ENCODE assay signal across 1 cellular context in the genomic region with DNA sequence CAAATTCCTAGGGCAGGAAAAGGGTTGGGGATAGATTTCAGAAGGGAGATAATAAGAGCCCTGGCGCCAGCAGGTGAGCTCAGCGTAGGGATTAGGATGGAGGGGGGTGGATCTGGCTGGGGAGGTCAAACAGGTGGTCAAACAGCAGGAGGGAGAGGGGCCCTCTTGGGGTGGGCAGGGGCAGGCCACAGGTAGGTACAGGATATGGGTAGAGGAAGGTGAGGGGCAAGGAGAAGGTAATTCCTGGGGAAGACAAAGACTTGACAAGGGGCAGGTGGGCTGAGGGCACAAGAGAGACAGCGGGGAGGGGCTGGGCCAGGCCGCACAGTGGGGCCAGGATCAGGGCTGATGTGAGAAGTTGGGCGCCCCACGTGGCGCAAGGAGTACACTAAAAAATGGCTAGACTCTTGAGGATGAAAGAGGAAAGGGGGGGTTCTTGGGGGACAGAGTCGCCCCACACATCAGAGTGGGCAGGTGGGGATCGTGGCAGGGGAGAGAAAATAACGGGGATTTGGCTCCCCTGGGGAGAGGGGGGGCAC.
TF ChIP-seq lines count a peak whose summit lies in the region.

No MANE protein-coding gene starts in this region.

TF ChIP-seq in K562, 482 proteins besides CTCF, POLR2A, EP300 and RAD21 (continued from another document and continues in another):
- TF ChIP-seq MITF (IDR thresholded peaks at IDR 0.05) (no peak), CTCFL (IDR thresholded peaks at IDR 0.05; ENCODE audit: borderline replicate concordance, insufficient read depth, low read depth, low read length, poor library complexity, severe bottlenecking) (peak; percentile 89), HLTF (IDR thresholded peaks at IDR 0.05) (no peak), HDAC2 (IDR thresholded peaks at IDR 0.05) (0 out of 2 replicates have a peak, but pooled peaks have one; percentile 59), CEBPG (CRISPR knock-in tag; IDR thresholded peaks at IDR 0.05) (no peak), CEBPG (tag; conservative IDR thresholded peaks at IDR 0.05 in 1 of 2, IDR thresholded peaks at IDR 0.05 in 1 of 2) (no peak), PURB (CRISPR knock-in tag; IDR thresholded peaks at IDR 0.05; ENCODE audit: low read depth) (no peak), PRDM10 (IDR thresholded peaks at IDR 0.05; ENCODE audit: partially characterized antibody) (no peak), LARP7 (IDR thresholded peaks at IDR 0.05) (0 out of 2 replicates have a peak, but pooled peaks have one; percentile 33), AFF1 (IDR thresholded peaks at IDR 0.05; ENCODE audit: low read depth in 1 of 2, partially characterized antibody in 2 of 2) (peak in 1 of 2 experiments; percentile 30), NR3C1 (CRISPR knock-in tag; IDR thresholded peaks at IDR 0.05) (no peak), ETS1 (conservative IDR thresholded peaks at IDR 0.05; ENCODE audit: control insufficient read depth, low read depth, low read length) (0 out of 2 replicates have a peak, but pooled peaks have one; percentile 37), MXI1 (IDR thresholded peaks at IDR 0.05; ENCODE audit: low read depth, low read length) (peak; percentile 58), ATF1 (CRISPR knock-in tag; IDR thresholded peaks at IDR 0.05) (no peak), ATF1 (tag; IDR thresholded peaks at IDR 0.05) (no peak), CTBP1 (IDR thresholded peaks at IDR 0.05; ENCODE audit: borderline replicate concordance) (no peak), NBN (IDR thresholded peaks at IDR 0.05; ENCODE audit: low read depth) (no peak), ZNF23 (CRISPR knock-in tag; IDR thresholded peaks at IDR 0.05) (no peak), DACH1 (IDR thresholded peaks at IDR 0.05; ENCODE audit: partially characterized antibody) (no peak), PHTF2 (CRISPR knock-in tag; IDR thresholded peaks at IDR 0.05) (no peak), BRF1 (IDR thresholded peaks at IDR 0.05; ENCODE audit: borderline replicate concordance, extremely low read depth, insufficient read length) (no peak), MYNN (IDR thresholded peaks at IDR 0.05) (no peak), MYNN (CRISPR knock-in tag; IDR thresholded peaks at IDR 0.05) (no peak), RBFOX2 (IDR thresholded peaks at IDR 0.05; ENCODE audit: low read depth, low read length) (no peak), ZEB2 (IDR thresholded peaks at IDR 0.05) (peak; percentile 59), FOXA1 (IDR thresholded peaks at IDR 0.05; ENCODE audit: borderline replicate concordance) (no peak), E2F5 (CRISPR knock-in tag; IDR thresholded peaks at IDR 0.05) (no peak), ZNF445 (CRISPR knock-in tag; IDR thresholded peaks at IDR 0.05; ENCODE audit: low read depth) (no peak), NCOA2 (IDR thresholded peaks at IDR 0.05; ENCODE audit: partially characterized antibody in 2 of 2) (no peak), DMBX1 (CRISPR knock-in tag; IDR thresholded peaks at IDR 0.05; ENCODE audit: borderline replicate concordance) (no peak), PHB (CRISPR knock-in tag; IDR thresholded peaks at IDR 0.05) (no peak), ZNF165 (CRISPR knock-in tag; IDR thresholded peaks at IDR 0.05; ENCODE audit: borderline replicate concordance) (no peak), MYBL2 (IDR thresholded peaks at IDR 0.05; ENCODE audit: low read depth) (no peak), MYBL2 (CRISPR knock-in tag; IDR thresholded peaks at IDR 0.05; ENCODE audit: borderline replicate concordance) (no peak), THRAP3 (IDR thresholded peaks at IDR 0.05; ENCODE audit: borderline replicate concordance) (no peak), HMG20A (CRISPR knock-in tag; conservative IDR thresholded peaks at IDR 0.05) (no peak), SP1 (CRISPR knock-in tag; IDR thresholded peaks at IDR 0.05) (no peak), ZNF174 (CRISPR knock-in tag; IDR thresholded peaks at IDR 0.05) (no peak), TOE1 (IDR thresholded peaks at IDR 0.05; ENCODE audit: borderline replicate concordance) (no peak), TOE1 (CRISPR knock-in tag; IDR thresholded peaks at IDR 0.05; ENCODE audit: borderline replicate concordance, low read depth) (no peak), ADNP (tag; IDR thresholded peaks at IDR 0.05) (no peak)
- TF ChIP-seq, protein P1, sequence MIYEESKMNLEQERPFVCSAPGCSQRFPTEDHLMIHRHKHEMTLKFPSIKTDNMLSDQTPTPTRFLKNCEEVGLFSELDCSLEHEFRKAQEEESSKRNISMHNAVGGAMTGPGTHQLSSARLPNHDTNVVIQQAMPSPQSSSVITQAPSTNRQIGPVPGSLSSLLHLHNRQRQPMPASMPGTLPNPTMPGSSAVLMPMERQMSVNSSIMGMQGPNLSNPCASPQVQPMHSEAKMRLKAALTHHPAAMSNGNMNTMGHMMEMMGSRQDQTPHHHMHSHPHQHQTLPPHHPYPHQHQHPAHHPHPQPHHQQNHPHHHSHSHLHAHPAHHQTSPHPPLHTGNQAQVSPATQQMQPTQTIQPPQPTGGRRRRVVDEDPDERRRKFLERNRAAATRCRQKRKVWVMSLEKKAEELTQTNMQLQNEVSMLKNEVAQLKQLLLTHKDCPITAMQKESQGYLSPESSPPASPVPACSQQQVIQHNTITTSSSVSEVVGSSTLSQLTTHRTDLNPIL (CRISPR knock-in tag; IDR thresholded peaks at IDR 0.05) = no peak
- TF ChIP-seq, protein P2, sequence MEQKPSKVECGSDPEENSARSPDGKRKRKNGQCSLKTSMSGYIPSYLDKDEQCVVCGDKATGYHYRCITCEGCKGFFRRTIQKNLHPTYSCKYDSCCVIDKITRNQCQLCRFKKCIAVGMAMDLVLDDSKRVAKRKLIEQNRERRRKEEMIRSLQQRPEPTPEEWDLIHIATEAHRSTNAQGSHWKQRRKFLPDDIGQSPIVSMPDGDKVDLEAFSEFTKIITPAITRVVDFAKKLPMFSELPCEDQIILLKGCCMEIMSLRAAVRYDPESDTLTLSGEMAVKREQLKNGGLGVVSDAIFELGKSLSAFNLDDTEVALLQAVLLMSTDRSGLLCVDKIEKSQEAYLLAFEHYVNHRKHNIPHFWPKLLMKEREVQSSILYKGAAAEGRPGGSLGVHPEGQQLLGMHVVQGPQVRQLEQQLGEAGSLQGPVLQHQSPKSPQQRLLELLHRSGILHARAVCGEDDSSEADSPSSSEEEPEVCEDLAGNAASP (IDR thresholded peaks at IDR 0.05) = no peak
- TF ChIP-seq, protein P3, sequence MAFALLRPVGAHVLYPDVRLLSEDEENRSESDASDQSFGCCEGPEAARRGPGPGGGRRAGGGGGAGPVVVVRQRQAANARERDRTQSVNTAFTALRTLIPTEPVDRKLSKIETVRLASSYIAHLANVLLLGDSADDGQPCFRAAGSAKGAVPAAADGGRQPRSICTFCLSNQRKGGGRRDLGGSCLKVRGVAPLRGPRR (CRISPR knock-in tag; IDR thresholded peaks at IDR 0.05) = no peak
- TF ChIP-seq, protein P4, sequence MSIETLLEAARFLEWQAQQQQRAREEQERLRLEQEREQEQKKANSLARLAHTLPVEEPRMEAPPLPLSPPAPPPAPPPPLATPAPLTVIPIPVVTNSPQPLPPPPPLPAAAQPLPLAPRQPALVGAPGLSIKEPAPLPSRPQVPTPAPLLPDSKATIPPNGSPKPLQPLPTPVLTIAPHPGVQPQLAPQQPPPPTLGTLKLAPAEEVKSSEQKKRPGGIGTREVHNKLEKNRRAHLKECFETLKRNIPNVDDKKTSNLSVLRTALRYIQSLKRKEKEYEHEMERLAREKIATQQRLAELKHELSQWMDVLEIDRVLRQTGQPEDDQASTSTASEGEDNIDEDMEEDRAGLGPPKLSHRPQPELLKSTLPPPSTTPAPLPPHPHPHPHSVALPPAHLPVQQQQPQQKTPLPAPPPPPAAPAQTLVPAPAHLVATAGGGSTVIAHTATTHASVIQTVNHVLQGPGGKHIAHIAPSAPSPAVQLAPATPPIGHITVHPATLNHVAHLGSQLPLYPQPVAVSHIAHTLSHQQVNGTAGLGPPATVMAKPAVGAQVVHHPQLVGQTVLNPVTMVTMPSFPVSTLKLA (conservative IDR thresholded peaks at IDR 0.05) = peak; percentile 76 to 81
